In the genomic region with DNA sequence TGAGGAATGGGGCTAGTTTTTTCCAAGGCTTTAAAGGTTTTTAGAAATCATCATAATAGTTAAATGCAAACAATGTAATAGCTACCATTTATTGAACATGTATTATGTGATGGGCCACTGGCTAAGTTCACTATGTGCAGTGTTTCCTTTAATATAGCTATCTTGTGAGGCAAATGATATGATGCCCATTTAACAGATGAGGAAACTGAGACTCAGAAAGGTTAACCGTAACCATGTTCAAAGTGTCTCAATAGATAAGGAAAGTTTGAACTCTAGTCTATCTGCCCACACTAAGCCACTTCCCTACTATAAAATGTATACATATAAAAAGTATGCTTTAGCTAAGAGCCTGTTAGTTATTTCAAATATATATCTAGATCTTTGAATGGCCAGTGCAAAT, we compare ENCODE assay signal across 11 cellular contexts.
"Had no signal": no experiment of that assay in that cellular context is flagged by ENCODE, and none has a peak within 500 bp of the region (broad histone marks: within the 10 kb centered on the region; RNA-seq: fewer than 3 reads in every experiment).

No MANE protein-coding gene starts in this region.

- H3K4me2 ChIP-seq: KMS-11 had no signal

- H3K9ac ChIP-seq: GM23248, KMS-11 had no signal

- H3K27ac ChIP-seq: GM23248, HL-60, KMS-11 had no signal

- DNase-seq: GM23248, GOT3, H7, HFFc6, IMR-90, Karpas-422, KBM-7 had no signal

- H2AFZ ChIP-seq: GM23248 had no signal

- ATAC-seq: HCT116 had no signal

- H3K36me3 ChIP-seq: HAP-1 had no signal

- H3K9me3 ChIP-seq: HAP-1 had no signal

- H3K4me3 ChIP-seq: GM23248, HAP-1 had no signal
